In the genomic region with DNA sequence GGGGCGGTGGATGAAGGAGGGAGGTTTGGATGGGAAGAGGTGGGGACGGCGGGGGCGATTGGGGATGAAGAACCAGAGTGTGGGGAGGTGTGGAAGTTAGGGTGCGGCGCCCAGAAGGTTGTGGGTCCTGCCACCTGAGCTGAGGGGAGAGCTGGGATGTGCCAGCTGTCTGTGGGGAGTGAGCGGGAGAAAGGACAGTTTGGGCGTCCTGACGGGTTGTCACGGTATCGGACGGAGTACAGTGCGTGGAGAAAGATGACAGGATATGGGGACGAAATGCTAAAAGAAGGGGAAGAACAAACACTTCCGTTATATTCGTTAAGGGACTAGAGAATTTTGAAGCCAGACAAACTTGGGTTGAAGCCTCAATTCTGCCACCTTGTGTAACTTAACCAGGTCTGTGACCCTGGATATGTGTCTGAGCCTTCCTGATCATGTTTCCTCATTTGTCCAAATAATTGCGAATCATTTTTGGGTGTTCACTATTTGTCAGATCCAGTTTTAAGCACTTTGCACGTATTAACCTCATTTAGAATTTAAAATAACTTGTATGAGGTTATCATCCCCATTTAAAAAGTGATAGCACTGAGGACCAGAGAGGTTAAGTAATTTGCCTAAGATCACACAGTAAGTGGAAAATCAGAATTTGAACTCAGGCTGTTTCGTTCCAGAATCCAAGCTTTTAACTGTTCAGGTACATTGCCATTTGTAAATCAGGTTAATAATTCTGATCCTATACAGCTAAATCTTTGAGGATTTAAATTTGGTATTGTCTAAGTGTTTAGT, we compare ENCODE assay signal across 8 cellular contexts. TPM values are rescaled to one million over a fixed set of nuclear protein-coding genes. Genes with fewer than 3 reads are reported as not detected.
DNase-seq lines count a peak whose midpoint lies in the region; ATAC-seq and TF ChIP-seq lines count a peak whose summit lies in the region.

No MANE protein-coding gene starts in this region.

- CTCF ChIA-PET in RWPE1 (lab: Yijun Ruan, JAX): interaction anchor here (0.6 to 1.2 kb wide), 4 partner anchors 15 to 464 kb away, joined by 3 to 6 read pairs (median 4); no protein-coding TSS in a partner anchor

- peak overlapping the region; percentile 91 for H3K4me3 ChIP-seq in AG09309 (ENCODE audit: control insufficient read depth, low read depth, low read length)
- peak overlapping the region; percentile 71 for H3K4me3 ChIP-seq in GM12875 (ENCODE audit: low read depth, low read length)
- H3K4me3 ChIP-seq in duodenal mucosa (ENCODE audit: low read depth in 1 of 2, low read length in 2 of 2): peak overlapping the region; percentile 79 to 85

- no peaks in the 10 kb centered on the region for H3K9me3 Mint-ChIP-seq in natural killer cell

- H3K4me3 Mint-ChIP-seq in natural killer cell: peak overlapping the region; percentile 100

- ATAC-seq in HG03025 (IDR thresholded peaks at IDR 0.05; ENCODE audit: low FRiP score, unreplicated experiment): peak; percentile 5
- peak; percentile 9 to 33 (median 12) for ATAC-seq in natural killer cell

- H3K36me3 ChIP-seq in duodenal mucosa (ENCODE audit: control insufficient read depth in 1 of 2, insufficient read depth in 2 of 2, low read length in 2 of 2): no peaks in the 10 kb centered on the region

- DNase-seq in AG09309 (ENCODE audit: low read depth) (no peak), RWPE1 (ENCODE audit: low spot score) (no peak), natural killer cell (no peak), mesenteric fat pad (ENCODE audit: low spot score) (no peak)
- no peak for DNase-seq in stimulated activated CD4-positive, alpha-beta T cell treated with anti-CD3 and anti-CD28 coated beads, Interleukin-1b, Interleukin-23, amount 100 ng/mL, for 48 hours

- peaks cover 44 to 46% of the 10 kb centered on the region in 2 donors for H3K4me1 Mint-ChIP-seq in natural killer cell

- H3K27ac Mint-ChIP-seq in natural killer cell: peak overlapping the region; percentile 94 to 95

- POLR2A ChIA-PET in RWPE1 (lab: Yijun Ruan, JAX; ENCODE audit: low non-redundant PET): no interaction called here

- peaks cover 8 to 21% of the 10 kb centered on the region in 2 donors for H3K4me1 ChIP-seq in duodenal mucosa (ENCODE audit: control insufficient read depth in 1 of 2, insufficient read depth in 2 of 2, low read length in 2 of 2)

- intact Hi-C loops in natural killer cell (cut with micrococcal nuclease): loop anchor here (2.0 kb wide), 3 partner anchors 45 to 233 kb away; partner anchors contain the start of genes PSMD5 and RAB14

- no peaks in the 10 kb centered on the region for H3K9me3 ChIP-seq in duodenal mucosa (ENCODE audit: control insufficient read depth in 1 of 2, low read length in 2 of 2)

- H3K9ac ChIP-seq in duodenal mucosa (ENCODE audit: low read depth in 1 of 2, low read length in 2 of 2): peak overlapping the region; percentile 58 to 67

- no peaks in the 10 kb centered on the region for H3K36me3 Mint-ChIP-seq in natural killer cell

- no peaks in the 10 kb centered on the region for H3K27me3 ChIP-seq in duodenal mucosa (ENCODE audit: control insufficient read depth in 1 of 2, insufficient read depth in 2 of 2, low read length in 2 of 2)

- H3K27ac ChIP-seq in RWPE1 (peak overlapping the region; percentile 98), duodenal mucosa (ENCODE audit: low read depth, low read length) (peak overlapping the region; percentile 8)

- no peaks in the 10 kb centered on the region for H3K27me3 Mint-ChIP-seq in natural killer cell (ENCODE audit: low read depth in 2 of 2)

- TF ChIP-seq CTCF in AG09309 (IDR thresholded peaks at IDR 0.05; ENCODE audit: control insufficient read depth, insufficient read depth, low read depth, low read length, missing control alignments): no peak
- TF ChIP-seq CTCF in GM12875 (IDR thresholded peaks at IDR 0.05; ENCODE audit: borderline replicate concordance, insufficient read depth, low read depth, low read length): no peak
- TF ChIP-seq CTCF in RWPE1 (conservative IDR thresholded peaks at IDR 0.05; ENCODE audit: low read depth): no peak
- no peak for TF ChIP-seq CTCF in natural killer cell (IDR thresholded peaks at IDR 0.05)

RNA-seq across cellular contexts. Expression of gene CNTRL, which starts 0.7 kb away (rescaled TPM):
- total RNA-seq in natural killer cell: 10 to 100 TPM; 59.1 to 74.3 (median 60.0) TPM
- 12.7 TPM for total RNA-seq in mesenteric fat pad

RNA-seq across cellular contexts. Expression of gene C5, which starts 25.4 kb away (rescaled TPM):
- total RNA-seq in natural killer cell (1 to 10 TPM; 1.5 to 2.0 (median 1.5) TPM), mesenteric fat pad (2.1 TPM)
